In the genomic region with DNA sequence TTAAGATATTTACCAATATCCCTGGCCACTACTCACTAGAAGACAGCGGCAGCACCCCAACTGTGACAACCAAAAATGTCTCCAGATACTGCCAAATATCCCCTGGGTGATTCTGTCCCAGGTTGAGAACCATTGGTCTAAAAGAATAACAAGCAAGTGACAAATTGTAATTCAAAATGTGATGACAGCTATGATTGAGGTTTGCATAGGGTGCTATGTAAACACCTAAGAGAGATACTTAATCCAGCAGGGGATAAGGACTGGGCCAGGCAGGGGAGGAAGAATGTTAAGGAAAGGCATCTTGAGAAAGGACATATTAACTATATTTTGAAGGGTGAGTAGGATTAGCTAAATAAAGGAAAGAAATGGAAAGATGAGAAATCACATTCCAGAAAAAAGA, we compare ENCODE assay signal across 18 cellular contexts.
"Had no signal": no experiment of that assay in that cellular context is flagged by ENCODE, and none has a peak within 500 bp of the region (broad histone marks: within the 10 kb centered on the region; RNA-seq: fewer than 3 reads in every experiment).

No MANE protein-coding gene starts in this region.

- FAIRE-seq: islet of Langerhans had no signal

- ATAC-seq: heart left ventricle; sciatic nerve; stimulated activated naive B cell treated with anti-CD40 and anti-IgM and Interleukin-4, amounts not matched to agents 10 μg/mL and 1 μg/mL and 100 μg/mL, for 72 hours; stimulated activated naive CD8-positive, alpha-beta T cell treated with anti-CD3 and anti-CD28 coated beads, Interleukin-15, amount 100 ng/mL, for 72 hours; upper lobe of right lung had no signal

- H3K27me3 Mint-ChIP-seq: stimulated activated naive B cell treated with anti-CD40 and anti-IgM and Interleukin-4, amounts not matched to agents 10 μg/mL and 1 μg/mL and 100 μg/mL, for 72 hours; stimulated activated naive CD8-positive, alpha-beta T cell treated with anti-CD3 and anti-CD28 coated beads, Interleukin-15, amount 100 ng/mL, for 72 hours had no signal

- H3K27me3 ChIP-seq: colonic mucosa, heart left ventricle, testis, tibial nerve, upper lobe of right lung had no signal

- H3K27ac ChIP-seq: colonic mucosa, heart left ventricle, neutrophil, testis, tibial nerve, upper lobe of right lung had no signal

- DNase-seq: cerebellar nuclear complex; colonic mucosa; effector CD4-positive, alpha-beta T cell; foreskin melanocyte; heart left ventricle; hippocampal formation; kidney glomerular epithelial cell; midbrain; stimulated activated CD4-positive, alpha-beta T cell treated with anti-CD3 and anti-CD28 coated beads, Interleukin-2, amount 100 ng/mL, for 24 hours; stimulated activated CD4-positive, alpha-beta T cell treated with anti-CD3 and anti-CD28 coated beads, Interleukin-4, amount 100 ng/mL, for 4 hours; stimulated activated naive B cell treated with anti-CD40 and anti-IgM and Interleukin-4, amounts not matched to agents 10 μg/mL and 1 μg/mL and 100 μg/mL, for 72 hours; stimulated activated naive CD8-positive, alpha-beta T cell treated with anti-CD3 and anti-CD28 coated beads, Interleukin-15, amount 100 ng/mL, for 72 hours; testis; upper lobe of right lung had no signal

- H3K4me3 Mint-ChIP-seq: stimulated activated naive B cell treated with anti-CD40 and anti-IgM and Interleukin-4, amounts not matched to agents 10 μg/mL and 1 μg/mL and 100 μg/mL, for 72 hours; stimulated activated naive CD8-positive, alpha-beta T cell treated with anti-CD3 and anti-CD28 coated beads, Interleukin-15, amount 100 ng/mL, for 72 hours had no signal

- H3K9me3 Mint-ChIP-seq: stimulated activated naive B cell treated with anti-CD40 and anti-IgM and Interleukin-4, amounts not matched to agents 10 μg/mL and 1 μg/mL and 100 μg/mL, for 72 hours; stimulated activated naive CD8-positive, alpha-beta T cell treated with anti-CD3 and anti-CD28 coated beads, Interleukin-15, amount 100 ng/mL, for 72 hours had no signal

- H3K27ac Mint-ChIP-seq: stimulated activated naive B cell treated with anti-CD40 and anti-IgM and Interleukin-4, amounts not matched to agents 10 μg/mL and 1 μg/mL and 100 μg/mL, for 72 hours; stimulated activated naive CD8-positive, alpha-beta T cell treated with anti-CD3 and anti-CD28 coated beads, Interleukin-15, amount 100 ng/mL, for 72 hours had no signal

- H3K4me1 Mint-ChIP-seq: stimulated activated naive B cell treated with anti-CD40 and anti-IgM and Interleukin-4, amounts not matched to agents 10 μg/mL and 1 μg/mL and 100 μg/mL, for 72 hours; stimulated activated naive CD8-positive, alpha-beta T cell treated with anti-CD3 and anti-CD28 coated beads, Interleukin-15, amount 100 ng/mL, for 72 hours had no signal

- H3K4me1 ChIP-seq: colonic mucosa, heart left ventricle, testis, tibial nerve, upper lobe of right lung had no signal

- H3K4me3 ChIP-seq: colonic mucosa, heart left ventricle, testis, tibial nerve, upper lobe of right lung had no signal

- H3K36me3 Mint-ChIP-seq: stimulated activated naive B cell treated with anti-CD40 and anti-IgM and Interleukin-4, amounts not matched to agents 10 μg/mL and 1 μg/mL and 100 μg/mL, for 72 hours had no signal

- H3K9me3 ChIP-seq: colonic mucosa, heart left ventricle, neutrophil, testis, tibial nerve, upper lobe of right lung had no signal

- H3K36me3 ChIP-seq: colonic mucosa, neutrophil had no signal
